In genomic region chr16:70018254-70018653, GRCh38 we compare ENCODE assay signal across 9 cellular contexts.
A peak's percentile ranks its signal among the peaks of the same experiment; 100 is the strongest.
DNase-seq lines count a peak whose midpoint lies in the region; ATAC-seq and TF ChIP-seq lines count a peak whose summit lies in the region.
"Had no signal": no experiment of that assay in that cellular context is flagged by ENCODE, and none has a peak within 500 bp of the region (broad histone marks: within the 10 kb centered on the region; RNA-seq: fewer than 3 reads in every experiment).

No MANE protein-coding gene starts in this region.

- no peak for TF ChIP-seq POLR2A in GM18505 (IDR thresholded peaks at IDR 0.05; ENCODE audit: borderline replicate concordance, extremely low read depth, insufficient read depth, insufficient read length)

- H3K9me3 Mint-ChIP-seq in CD8-positive, alpha-beta T cell = no peaks in the 10 kb centered on the region
- no peaks in the 10 kb centered on the region for H3K9me3 Mint-ChIP-seq in activated naive CD8-positive, alpha-beta T cell treated with anti-CD3 and anti-CD28 coated beads, Interleukin-2, amount 10 ng/mL, durations not matched to agents 7 days and 5 days

- no peak overlapping the region for H3K4me3 Mint-ChIP-seq in CD8-positive, alpha-beta T cell
- H3K4me3 Mint-ChIP-seq in activated naive CD8-positive, alpha-beta T cell treated with anti-CD3 and anti-CD28 coated beads, Interleukin-2, amount 10 ng/mL, durations not matched to agents 7 days and 5 days = no peak overlapping the region

- 29% methylated on average over 6 of the region's 6 CpGs for WGBS in liver

- no peaks in the 10 kb centered on the region for H3K27me3 Mint-ChIP-seq in CD8-positive, alpha-beta T cell (ENCODE audit: low read depth)
- H3K27me3 Mint-ChIP-seq in activated naive CD8-positive, alpha-beta T cell treated with anti-CD3 and anti-CD28 coated beads, Interleukin-2, amount 10 ng/mL, durations not matched to agents 7 days and 5 days = no peaks in the 10 kb centered on the region

- DNase-seq in CD8-positive, alpha-beta T cell = peak; percentile 8 to 80 (median 52)
- DNase-seq in RKO (ENCODE audit: low spot score) (peak; percentile 49), posterior cingulate gyrus (no peak)
- no peak for DNase-seq in activated naive CD8-positive, alpha-beta T cell treated with anti-CD3 and anti-CD28 coated beads, Interleukin-2, amount 10 ng/mL, durations not matched to agents 7 days and 5 days

- intact Hi-C loops in CD8-positive, alpha-beta T cell (cut with DNase I, micrococcal nuclease) = loop anchor here in 1 of 2 experiments (10.0 kb wide), 1 partner anchor 47 kb away; no protein-coding TSS in a partner anchor
- intact Hi-C loops in posterior cingulate gyrus (cut with DNase I) = no loop called here

- H3K36me3 ChIP-seq in CD8-positive, alpha-beta T cell (ENCODE audit: insufficient read depth, low read length) = no peaks in the 10 kb centered on the region
- peaks cover 5 to 31% (median 19%) of the 10 kb centered on the region in 4 donors for H3K36me3 ChIP-seq in liver (ENCODE audit: control insufficient read depth in 4 of 4, insufficient read depth in 3 of 4, low read depth in 1 of 4, low read length in 3 of 4)

- no peak overlapping the region for H3K9ac ChIP-seq in liver (ENCODE audit: low read depth in 1 of 2, low read length in 2 of 2)

- ATAC-seq in CD8-positive, alpha-beta T cell = peak; percentile 100
- ATAC-seq in GM21619 (IDR thresholded peaks at IDR 0.05; ENCODE audit: unreplicated experiment) (peak; percentile 56), GM18505 (IDR thresholded peaks at IDR 0.05; ENCODE audit: unreplicated experiment) (no peak), GM21423 (IDR thresholded peaks at IDR 0.05; ENCODE audit: unreplicated experiment) (no peak)
- ATAC-seq in activated naive CD8-positive, alpha-beta T cell treated with anti-CD3 and anti-CD28 coated beads, Interleukin-2, amount 10 ng/mL, durations not matched to agents 7 days and 5 days (ENCODE audit: low read depth) = peak; percentile 99

- CTCF ChIA-PET in CD8-positive, alpha-beta T cell (lab: Charles Lee) = no interaction called here

- POLR2A ChIA-PET in CD8-positive, alpha-beta T cell (lab: Charles Lee) = no interaction called here
- POLR2A ChIA-PET in activated naive CD8-positive, alpha-beta T cell treated with anti-CD3 and anti-CD28 coated beads, Interleukin-2, amount 10 ng/mL, durations not matched to agents 7 days and 5 days (lab: Charles Lee) = no interaction called here

- peaks cover 8% of the 10 kb centered on the region for H3K4me1 Mint-ChIP-seq in CD8-positive, alpha-beta T cell (ENCODE audit: low read depth)
- peaks cover 3% of the 10 kb centered on the region for H3K4me1 Mint-ChIP-seq in activated naive CD8-positive, alpha-beta T cell treated with anti-CD3 and anti-CD28 coated beads, Interleukin-2, amount 10 ng/mL, durations not matched to agents 7 days and 5 days

- TF ChIP-seq CTCF in CD8-positive, alpha-beta T cell (IDR thresholded peaks at IDR 0.05) = peak; percentile 52
- TF ChIP-seq CTCF in liver (IDR thresholded peaks at IDR 0.05; ENCODE audit: low read depth, low read length, missing input control) = peak; percentile 34

- no peaks in the 10 kb centered on the region for H3K4me1 ChIP-seq in CD8-positive, alpha-beta T cell (ENCODE audit: insufficient read depth, low read length)
- no peaks in the 10 kb centered on the region for H3K4me1 ChIP-seq in liver (ENCODE audit: control insufficient read depth in 4 of 4, insufficient read depth in 4 of 4, low read length in 3 of 4)

- H3K27ac ChIP-seq in CD8-positive, alpha-beta T cell (ENCODE audit: low read depth, low read length) = no peak overlapping the region
- H3K27ac ChIP-seq in liver (ENCODE audit: low read depth in 1 of 2, low read length in 2 of 2) = no peak overlapping the region
- H3K27ac ChIP-seq: HL-60 had no signal

- peaks cover 67% of the 10 kb centered on the region for H3K36me3 Mint-ChIP-seq in CD8-positive, alpha-beta T cell
- peaks cover 10% of the 10 kb centered on the region for H3K36me3 Mint-ChIP-seq in activated naive CD8-positive, alpha-beta T cell treated with anti-CD3 and anti-CD28 coated beads, Interleukin-2, amount 10 ng/mL, durations not matched to agents 7 days and 5 days

- H3K4me3 ChIP-seq in CD8-positive, alpha-beta T cell (ENCODE audit: low read depth, low read length) = no peak overlapping the region
- no peak overlapping the region for H3K4me3 ChIP-seq in liver (ENCODE audit: low read depth in 1 of 3, low read length in 3 of 3)

- no peaks in the 10 kb centered on the region for H3K9me3 ChIP-seq in CD8-positive, alpha-beta T cell (ENCODE audit: low read length)
- H3K9me3 ChIP-seq in liver (ENCODE audit: control insufficient read depth in 4 of 4, low read length in 3 of 4) = no peaks in the 10 kb centered on the region

- TF ChIP-seq RAD21 in liver (IDR thresholded peaks at IDR 0.05) = peak; percentile 57 to 71

- no peak overlapping the region for H3K27ac Mint-ChIP-seq in CD8-positive, alpha-beta T cell
- H3K27ac Mint-ChIP-seq in activated naive CD8-positive, alpha-beta T cell treated with anti-CD3 and anti-CD28 coated beads, Interleukin-2, amount 10 ng/mL, durations not matched to agents 7 days and 5 days = no peak overlapping the region

- no peaks in the 10 kb centered on the region for H3K27me3 ChIP-seq in CD8-positive, alpha-beta T cell (ENCODE audit: insufficient read depth, low read length)
- no peaks in the 10 kb centered on the region for H3K27me3 ChIP-seq in liver (ENCODE audit: control insufficient read depth in 4 of 4, insufficient read depth in 4 of 4, low read length in 3 of 4)

TF ChIP-seq in liver, 16 proteins besides CTCF, POLR2A, EP300 and RAD21:
- TF ChIP-seq RXRA (IDR thresholded peaks at IDR 0.05) (no peak), NR2F2 (IDR thresholded peaks at IDR 0.05) (no peak), SP1 (IDR thresholded peaks at IDR 0.05) (no peak), FOXA1 (IDR thresholded peaks at IDR 0.05) (no peak), YY1 (IDR thresholded peaks at IDR 0.05) (no peak), FOXA2 (IDR thresholded peaks at IDR 0.05) (no peak), HNF4A (conservative IDR thresholded peaks at IDR 0.05) (no peak), HNF4G (IDR thresholded peaks at IDR 0.05) (no peak), REST (IDR thresholded peaks at IDR 0.05) (no peak), JUND (IDR thresholded peaks at IDR 0.05) (no peak), GABPA (IDR thresholded peaks at IDR 0.05 in 1 of 2, conservative IDR thresholded peaks at IDR 0.05 in 1 of 2) (no peak)

Comparison
In these comparisons a context has a peak if more than half of its experiments do, and no peak if none do; other contexts are left out.
1. ATAC-seq: peak in CD8-positive, alpha-beta T cell (single experiment), GM21619 (single experiment) and activated naive CD8-positive, alpha-beta T cell treated with anti-CD3 and anti-CD28 coated beads, Interleukin-2, amount 10 ng/mL, durations not matched to agents 7 days and 5 days (single experiment); none in GM18505 (single experiment) and GM21423 (single experiment).
2. DNase-seq: peak in CD8-positive, alpha-beta T cell (7 of 7) and RKO (single experiment); none in activated naive CD8-positive, alpha-beta T cell treated with anti-CD3 and anti-CD28 coated beads, Interleukin-2, amount 10 ng/mL, durations not matched to agents 7 days and 5 days (single experiment) and posterior cingulate gyrus (0 of 10).